7 cellular contexts compared by ENCODE assay signal in the genomic region with DNA sequence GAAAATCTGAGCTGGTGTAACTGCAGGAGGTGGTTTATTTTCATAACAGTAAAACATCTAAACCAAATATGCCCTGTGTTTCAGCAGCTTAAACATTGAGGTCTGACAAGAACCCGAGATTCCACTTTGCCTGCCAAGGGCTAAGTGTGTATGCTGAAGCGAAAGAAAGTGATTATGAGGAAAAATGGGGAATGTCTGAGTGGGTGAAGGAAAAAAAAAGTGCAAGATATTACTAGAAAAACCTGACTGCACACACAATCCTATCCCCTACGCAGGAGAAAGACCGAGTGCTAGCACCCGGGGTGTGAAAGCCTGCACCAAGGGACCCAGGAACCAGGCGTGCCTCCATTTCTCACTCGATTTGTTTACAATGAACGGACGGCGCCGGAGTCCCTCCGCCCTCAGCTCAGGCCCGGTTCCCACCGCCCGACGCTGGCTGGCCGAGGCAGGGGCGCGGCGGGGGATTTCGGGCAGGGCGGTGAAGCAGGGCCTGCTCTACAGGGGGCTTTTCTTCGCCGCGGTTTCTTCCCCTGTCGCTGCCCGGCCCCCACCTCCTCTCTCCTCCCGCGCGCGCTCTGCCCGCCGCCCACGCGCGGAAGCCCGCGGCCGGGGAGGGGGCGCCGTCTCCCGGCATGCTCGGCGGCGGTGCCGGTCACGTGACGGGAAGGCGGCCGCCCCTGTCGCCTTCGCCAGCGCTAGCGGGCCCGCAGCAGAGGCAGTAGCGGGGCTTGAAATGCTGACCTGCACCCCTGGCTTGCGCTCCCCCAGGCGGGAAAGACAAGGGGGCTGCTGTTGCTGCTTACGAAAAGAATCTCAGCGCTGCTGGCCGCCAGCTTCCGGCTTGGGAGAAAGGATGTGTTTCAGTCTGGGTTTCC. TPM values are rescaled to one million over a fixed set of nuclear protein-coding genes. Genes with fewer than 3 reads are reported as not detected.
A peak's percentile ranks its signal among the peaks of the same experiment; 100 is the strongest.
DNase-seq lines count a peak whose midpoint lies in the region; ATAC-seq, FAIRE-seq and TF ChIP-seq lines count a peak whose summit lies in the region.

No MANE protein-coding gene starts in this region.

- DNase-seq in GM13977 (ENCODE audit: low spot score) = peak; percentile 93
- DNase-seq in NCI-H1417 (lab: John Stamatoyannopoulos, UW) = peak; percentile 64 to 84 (median 82)
- peak; percentile 90 for DNase-seq in activated B cell treated with CpG ODN at 0.5 μM for 24 hours
- peak in 54 of 61 donors; percentile 35 to 87 (median 62) for DNase-seq in caudate nucleus (lab: John Stamatoyannopoulos, UW)
- DNase-seq in kidney = peak; percentile 95
- peak; percentile 60 to 75 (median 70) for DNase-seq in stimulated activated CD4-positive, alpha-beta T cell treated with anti-CD3 and anti-CD28 coated beads, Interleukin-12 subunit alpha, Interleukin-12 subunit beta, amount 100 ng/mL, for 48 hours (ENCODE audit: low read depth in 2 of 3, low spot score in 1 of 3)

- H3K27ac ChIP-seq in caudate nucleus (ENCODE audit: low read depth, low read length) (peak overlapping the region; percentile 99), kidney (ENCODE audit: low read depth in 2 of 2, low read length in 2 of 2) (peak overlapping the region; percentile 87 to 94)

- H3K9me3 Mint-ChIP-seq in activated B cell treated with CpG ODN at 0.5 μM for 24 hours = no peaks in the 10 kb centered on the region

- TF ChIP-seq CTCF in GM13977 (IDR thresholded peaks at IDR 0.05; ENCODE audit: extremely low read depth, insufficient read depth, missing control alignments) = no peak
- no peak for TF ChIP-seq CTCF in activated B cell treated with CpG ODN at 0.5 μM for 24 hours (IDR thresholded peaks at IDR 0.05)
- no peak for TF ChIP-seq CTCF in kidney (IDR thresholded peaks at IDR 0.05; ENCODE audit: borderline replicate concordance, extremely low read depth, insufficient read depth)

- H3K27ac Mint-ChIP-seq in activated B cell treated with CpG ODN at 0.5 μM for 24 hours = peak overlapping the region; percentile 93

- intact Hi-C loops in activated B cell treated with CpG ODN at 0.5 μM for 24 hours (cut with micrococcal nuclease) (loop anchor here (1.0 kb wide), 4 partner anchors 9 to 59 kb away; no protein-coding TSS in a partner anchor), kidney (cut with DNase I) (no loop called here)

- in situ Hi-C loops in GM13977 (cut with MboI; ENCODE audit: low pct_unique_long_range_greater_than_20kb, low sequenced_read_pairs, unreplicated experiment) = no loop called here

- ATAC-seq in HG02642 (IDR thresholded peaks at IDR 0.05; ENCODE audit: poor library complexity, unreplicated experiment) = peak; percentile 87
- peak; percentile 90 for ATAC-seq in activated B cell treated with CpG ODN at 0.5 μM for 24 hours (ENCODE audit: low read depth)

- peak overlapping the region; percentile 76 for H3K4me3 Mint-ChIP-seq in activated B cell treated with CpG ODN at 0.5 μM for 24 hours

- H3K4me1 ChIP-seq in kidney (ENCODE audit: control insufficient read depth in 1 of 2, insufficient read depth in 1 of 2, low read depth in 1 of 2, low read length in 2 of 2) = peaks cover 5 to 12% of the 10 kb centered on the region in 2 donors

- H3K4me1 Mint-ChIP-seq in activated B cell treated with CpG ODN at 0.5 μM for 24 hours = peaks cover 78% of the 10 kb centered on the region

- peaks cover 56% of the 10 kb centered on the region for H3K36me3 Mint-ChIP-seq in activated B cell treated with CpG ODN at 0.5 μM for 24 hours (ENCODE audit: low read depth)

- CTCF ChIA-PET in activated B cell treated with CpG ODN at 0.5 μM for 24 hours (lab: Charles Lee) = interaction anchor here (0.7 to 2.2 kb wide), 6 partner anchors 9 to 77 kb away, joined by 3 to 8 read pairs (median 4); a partner anchor contains a TSS

- H3K9ac ChIP-seq in kidney (ENCODE audit: low read length in 2 of 2) = peak overlapping the region; percentile 74 to 85

- no peaks in the 10 kb centered on the region for H3K9me3 ChIP-seq in kidney (ENCODE audit: control insufficient read depth in 1 of 2, low read length in 2 of 2)

- no peak for FAIRE-seq in kidney (lab: Jason Lieb, UNC)

- H3K4me3 ChIP-seq in kidney (ENCODE audit: low read length in 2 of 2) = peak overlapping the region; percentile 72 to 90

- POLR2A ChIA-PET in activated B cell treated with CpG ODN at 0.5 μM for 24 hours (lab: Charles Lee) = interaction anchor here (0.6 to 14.1 kb wide), 23 partner anchors 10 to 167 kb away, joined by 3 to 261 read pairs (median 15); a partner anchor contains a TSS

- H3K36me3 ChIP-seq in kidney (ENCODE audit: control insufficient read depth in 1 of 2, insufficient read depth in 2 of 2, low read length in 2 of 2) = peaks cover 0 to 11% of the 10 kb centered on the region in 2 donors

- no peaks in the 10 kb centered on the region for H3K27me3 Mint-ChIP-seq in activated B cell treated with CpG ODN at 0.5 μM for 24 hours

RNA-seq across cellular contexts. Expression of a gene that starts 35.9 kb away (rescaled TPM):
- total RNA-seq in activated B cell treated with CpG ODN at 0.5 μM for 24 hours = 88.5 and 97.3 TPM in 2 replicates
- 39.3 TPM for total RNA-seq in kidney
- polyA plus RNA-seq in kidney (ENCODE audit: insufficient read depth, low read depth, low replicate concordance) = 20.2 TPM

Comparison
In these comparisons a context has a peak if more than half of its experiments do, and no peak if none do; other contexts are left out.
1. Peak in every context shown above with its lines: DNase-seq, ATAC-seq, H3K4me3 ChIP-seq and H3K27ac ChIP-seq.